25 cellular contexts compared by ENCODE assay signal in genomic region chr7:138916731-138917130, GRCh38.
DNase-seq lines count a peak whose midpoint lies in the region; ATAC-seq, FAIRE-seq and TF ChIP-seq lines count a peak whose summit lies in the region.
"Had no signal": no experiment of that assay in that cellular context is flagged by ENCODE, and none has a peak within 500 bp of the region (broad histone marks: within the 10 kb centered on the region; RNA-seq: fewer than 3 reads in every experiment).

No MANE protein-coding gene starts in this region.

- no peak overlapping the region for H3K23ac ChIP-seq in H1 (ENCODE audit: insufficient read length)

- no peak for TF ChIP-seq CTCF in GM23338 (conservative IDR thresholded peaks at IDR 0.05; ENCODE audit: low read depth in 2 of 2)
- no peak for TF ChIP-seq CTCF in PC-9 (conservative IDR thresholded peaks at IDR 0.05)
- TF ChIP-seq CTCF in H1 (IDR thresholded peaks at IDR 0.05; ENCODE audit: control extremely low read depth in 1 of 3, insufficient read depth in 1 of 3, low read depth in 1 of 3, low read length in 3 of 3) = no peak
- TF ChIP-seq CTCF in PC-3 (conservative IDR thresholded peaks at IDR 0.05; ENCODE audit: low read depth, low read length) = no peak

- H3K56ac ChIP-seq in H1 (replicated peaks; ENCODE audit: insufficient read length, low read depth, low read length) = no peak overlapping the region

- no peak overlapping the region for H4K5ac ChIP-seq in H1 (ENCODE audit: insufficient read length, low read depth, low read length)

- H3F3A ChIP-seq in GM23338 (replicated peaks; ENCODE audit: low read depth) (no peaks in the 10 kb centered on the region), PC-9 (ENCODE audit: insufficient read depth, low read depth) (no peaks in the 10 kb centered on the region), PC-3 (ENCODE audit: low read length, unreplicated experiment) (no peaks in the 10 kb centered on the region)

- H2BK15ac ChIP-seq in H1 (ENCODE audit: low read length) = no peak overlapping the region

- POLR2A ChIA-PET in PC-9 (lab: Charles Lee; ENCODE audit: unreplicated experiment) (no interaction called here), H1 (lab: Charles Lee; ENCODE audit: partially characterized antibody) (no interaction called here), PC-3 (lab: Charles Lee; ENCODE audit: unreplicated experiment) (no interaction called here)

- H3K4me2 ChIP-seq in GM23338 = no peak overlapping the region
- H3K4me2 ChIP-seq in PC-9 = no peak overlapping the region
- no peak overlapping the region for H3K4me2 ChIP-seq in H1 (ENCODE audit: insufficient read depth in 1 of 2, low read depth in 2 of 2, low read length in 2 of 2)
- H3K4me2 ChIP-seq in PC-3 (ENCODE audit: low read length) = no peak overlapping the region
- H3K4me2 ChIP-seq: A549; BLaER1 treated with 17β-estradiol and CSF1 and Interleukin-3, amounts not matched to agents 10 nM and 100 nM had no signal

- peaks cover 44% of the 10 kb centered on the region for H3K36me3 Mint-ChIP-seq in GM23338 (ENCODE audit: low read depth)
- H3K36me3 Mint-ChIP-seq: CD14-positive monocyte; CD8-positive, alpha-beta memory T cell had no signal

- H3K79me2 ChIP-seq in GM23338 (replicated peaks; ENCODE audit: insufficient read depth) = peaks cover 21% of the 10 kb centered on the region
- H3K79me2 ChIP-seq in PC-9 (ENCODE audit: low read depth) = no peaks in the 10 kb centered on the region
- no peaks in the 10 kb centered on the region for H3K79me2 ChIP-seq in H1 (ENCODE audit: control insufficient read depth in 1 of 2, insufficient read depth in 2 of 2, low read length in 2 of 2)
- H3K79me2 ChIP-seq in PC-3 (ENCODE audit: low read length) = peaks cover 43% of the 10 kb centered on the region

- H3K4me3 Mint-ChIP-seq in GM23338 = no peak overlapping the region
- H3K4me3 Mint-ChIP-seq: CD14-positive monocyte; CD4-positive, alpha-beta T cell; CD8-positive, alpha-beta memory T cell had no signal

- H3K9me3 Mint-ChIP-seq in GM23338 = peaks cover 4% of the 10 kb centered on the region; the same call in 1 of the 3 replicates
- H3K9me3 Mint-ChIP-seq: CD4-positive, alpha-beta T cell; CD8-positive, alpha-beta memory T cell had no signal

- no peak overlapping the region for H4K91ac ChIP-seq in H1 (replicated peaks; ENCODE audit: insufficient read length, low read length)

- TF ChIP-seq RAD21 in H1 (IDR thresholded peaks at IDR 0.05 in 1 of 2, conservative IDR thresholded peaks at IDR 0.05 in 1 of 2; ENCODE audit: low read depth in 2 of 2, low read length in 2 of 2) = no peak

- H3K4me3 ChIP-seq in GM23338 = no peak overlapping the region
- H3K4me3 ChIP-seq in PC-9 = no peak overlapping the region
- H3K4me3 ChIP-seq in H1 (ENCODE audit: extremely low read depth in 1 of 4, insufficient read depth in 2 of 4, low read depth in 3 of 4, low read length in 4 of 4) = no peak overlapping the region
- H3K4me3 ChIP-seq in PC-3 (ENCODE audit: low read length) = no peak overlapping the region
- H3K4me3 ChIP-seq: A549; BLaER1 treated with 17β-estradiol and CSF1 and Interleukin-3, amounts not matched to agents 10 nM and 100 nM; GM12878 had no signal

- no peak overlapping the region for H2BK12ac ChIP-seq in H1 (ENCODE audit: low read depth, low read length)

- peak overlapping the region; percentile 28; the same call in 1 of the 2 replicates for H2BK5ac ChIP-seq in H1 (ENCODE audit: low read depth, low read length)

- no peak overlapping the region for H2BK20ac ChIP-seq in H1 (ENCODE audit: low read length)

- H3K27ac ChIP-seq in GM23338 (ENCODE audit: low read depth) (no peak overlapping the region), PC-9 (no peak overlapping the region), H1 (ENCODE audit: low read depth, low read length) (no peak overlapping the region), PC-3 (ENCODE audit: low read length) (no peak overlapping the region)
- H3K27ac ChIP-seq: A549; BLaER1 treated with 17β-estradiol and CSF1 and Interleukin-3, amounts not matched to agents 10 nM and 100 nM had no signal

- no peak overlapping the region for H2BK120ac ChIP-seq in H1 (replicated peaks; ENCODE audit: low read depth, low read length)

- no peak overlapping the region for H2AK5ac ChIP-seq in H1 (ENCODE audit: low read depth, low read length)

- H3K23me2 ChIP-seq in H1 (ENCODE audit: low read depth, low read length) = no peaks in the 10 kb centered on the region; the same call in 1 of the 2 replicates

- H3K9ac ChIP-seq in H1 (replicated peaks in 1 of 4; ENCODE audit: extremely low read depth in 1 of 4, low read depth in 3 of 4, low read length in 3 of 4) = no peak overlapping the region
- no peak overlapping the region for H3K9ac ChIP-seq in PC-3 (ENCODE audit: low read length)
- H3K9ac ChIP-seq: BLaER1 treated with 17β-estradiol and CSF1 and Interleukin-3, amounts not matched to agents 10 nM and 100 nM had no signal

- DNase-seq in GM23338 (ENCODE audit: low spot score) (no peak), PC-9 (no peak), H1 (ENCODE audit: low read depth in 1 of 2, low spot score in 2 of 2) (peak in 1 of 2 experiments; percentile 32), PC-3 (no peak), NCI-H1092 (lab: John Stamatoyannopoulos, UW) (no peak)
- DNase-seq: 8988T; ACHN; AML-193; BE2C; CD4-positive, alpha-beta T cell; CD8-positive, alpha-beta memory T cell; DMS 273 treated with DMSO at 0.1 percent for 48 hours; DMS79; EL; GDM1; GOT3; H7 had no signal

- TF ChIP-seq EP300 in H1 (IDR thresholded peaks at IDR 0.05; ENCODE audit: borderline replicate concordance in 1 of 2, low read depth in 2 of 2, low read length in 2 of 2) = no peak

- no peak for TF ChIP-seq POLR2A in H1 (IDR thresholded peaks at IDR 0.05; ENCODE audit: control extremely low read depth in 1 of 2, low read depth in 2 of 2, low read length in 2 of 2)

- WGBS in H1 (ENCODE audit: extremely low coverage in 1 of 2, insufficient coverage in 1 of 2, insufficient read length in 1 of 2, insufficient replicate concordance in 2 of 2, low coverage in 1 of 2, low lambda C conversion rate in 2 of 2, missing lambda C conversion rate in 1 of 2), 2 experiments = 91% methylated on average over 17 of the region's 17 CpGs; no CpG with 5 or more reads in 1 of the 2 experiments

- peaks cover 3% of the 10 kb centered on the region; the same call in 1 of the 2 replicates for H3K79me1 ChIP-seq in H1 (ENCODE audit: low read depth, low read length)

- no peaks in the 10 kb centered on the region for H3K27me3 ChIP-seq in GM23338 (ENCODE audit: insufficient read depth)
- H3K27me3 ChIP-seq in PC-9 (ENCODE audit: insufficient read depth, low read depth) = no peaks in the 10 kb centered on the region
- H3K27me3 ChIP-seq in H1 (replicated peaks in 1 of 4; ENCODE audit: control insufficient read depth in 3 of 4, extremely low read depth in 1 of 4, insufficient read depth in 3 of 4, low read length in 3 of 4) = no peaks in the 10 kb centered on the region
- no peaks in the 10 kb centered on the region for H3K27me3 ChIP-seq in PC-3 (ENCODE audit: low read length)
- H3K27me3 ChIP-seq: BE2C; BLaER1 treated with 17β-estradiol and CSF1 and Interleukin-3, amounts not matched to agents 10 nM and 100 nM had no signal

- no peak overlapping the region for H2AFZ ChIP-seq in GM23338
- no peak overlapping the region for H2AFZ ChIP-seq in PC-9
- H2AFZ ChIP-seq in H1 (ENCODE audit: low read length) = no peak overlapping the region
- H2AFZ ChIP-seq in PC-3 (ENCODE audit: low read length) = no peak overlapping the region

- H3K27me3 Mint-ChIP-seq in GM23338 (ENCODE audit: insufficient read depth, low read depth, poor library complexity) = peaks cover 2% of the 10 kb centered on the region
- H3K27me3 Mint-ChIP-seq: CD4-positive, alpha-beta T cell had no signal

- H3K4ac ChIP-seq in H1 (replicated peaks; ENCODE audit: insufficient read length, low read depth, low read length) = no peak overlapping the region

- no peaks in the 10 kb centered on the region for H3K4me1 ChIP-seq in GM23338 (ENCODE audit: insufficient read depth)
- no peaks in the 10 kb centered on the region for H3K4me1 ChIP-seq in PC-9 (replicated peaks; ENCODE audit: insufficient read depth)
- H3K4me1 ChIP-seq in H1 (replicated peaks in 1 of 4; ENCODE audit: control insufficient read depth in 3 of 4, insufficient read depth in 4 of 4, low read length in 3 of 4) = peaks cover 0 to 4% (median 0%) of the 10 kb centered on the region in 4 experiments; a peak in 2 of 7 replicates
- peaks cover 19% of the 10 kb centered on the region for H3K4me1 ChIP-seq in PC-3 (ENCODE audit: insufficient read depth, low read length)
- H3K4me1 ChIP-seq: BE2C had no signal

- peaks cover 3% of the 10 kb centered on the region; the same call in 1 of the 2 replicates for H4K20me1 ChIP-seq in GM23338 (replicated peaks; ENCODE audit: insufficient read depth)
- no peaks in the 10 kb centered on the region for H4K20me1 ChIP-seq in PC-9 (ENCODE audit: insufficient read depth)
- peaks cover 0 to 3% of the 10 kb centered on the region in 2 experiments for H4K20me1 ChIP-seq in H1 (replicated peaks in 1 of 2; ENCODE audit: control insufficient read depth in 1 of 2, insufficient read depth in 2 of 2, low read length in 2 of 2)
- H4K20me1 ChIP-seq in PC-3 (ENCODE audit: low read length) = no peaks in the 10 kb centered on the region
- H4K20me1 ChIP-seq: BLaER1 treated with 17β-estradiol and CSF1 and Interleukin-3, amounts not matched to agents 10 nM and 100 nM had no signal

- peaks cover 8% of the 10 kb centered on the region; the same call in 1 of the 2 replicates for H3K36me3 ChIP-seq in GM23338 (ENCODE audit: insufficient read depth)
- no peaks in the 10 kb centered on the region for H3K36me3 ChIP-seq in PC-9 (ENCODE audit: low read depth)
- peaks cover 4 to 25% (median 18%) of the 10 kb centered on the region in 4 experiments; a peak in 6 of 8 replicates for H3K36me3 ChIP-seq in H1 (ENCODE audit: control insufficient read depth in 2 of 4, insufficient read depth in 4 of 4, low read length in 3 of 4)
- peaks cover 31% of the 10 kb centered on the region for H3K36me3 ChIP-seq in PC-3 (ENCODE audit: low read depth, low read length)

- H3K9me2 ChIP-seq in GM23338 (ENCODE audit: insufficient read depth) = no peaks in the 10 kb centered on the region
- H3K9me2 ChIP-seq in PC-9 (ENCODE audit: insufficient read depth) = no peaks in the 10 kb centered on the region
- H3K9me2 ChIP-seq in PC-3 (replicated peaks; ENCODE audit: low read length) = no peaks in the 10 kb centered on the region

- CTCF ChIA-PET in PC-9 (lab: Charles Lee) (no interaction called here), H1 (lab: Charles Lee; ENCODE audit: partially characterized antibody) (interaction anchor here (0.6 to 1.3 kb wide), 2 partner anchors 29 to 30 kb away, joined by 3 to 4 read pairs; no protein-coding TSS in a partner anchor), PC-3 (lab: Charles Lee) (no interaction called here)

- no peak for FAIRE-seq in H1 (lab: Jason Lieb, UNC)
- FAIRE-seq: A549, D721Med, GM12878, GM19239 had no signal

- H3K9me3 ChIP-seq in PC-9 (ENCODE audit: insufficient read depth, low read depth) (no peaks in the 10 kb centered on the region), H1 (ENCODE audit: insufficient read depth in 2 of 2, low read depth in 1 of 2, low read length in 1 of 2) (peaks cover 7 to 9% of the 10 kb centered on the region in 2 experiments), PC-3 (ENCODE audit: low read length) (no peaks in the 10 kb centered on the region)
- H3K9me3 ChIP-seq: A549, BE2C had no signal

- no peak for ATAC-seq in GM23338
- no peak for ATAC-seq in PC-3
- no peak for ATAC-seq in GM21825 (IDR thresholded peaks at IDR 0.05; ENCODE audit: unreplicated experiment)
- ATAC-seq: A549, GM12878, HCT116 had no signal

- BruUV-seq in PC-9 (replicated peaks; lab: Mats Ljungman, UMichigan) (TSS peak; percentile 25), PC-3 (replicated peaks; lab: Mats Ljungman, UMichigan) (no TSS peak)

- intact Hi-C loops in PC-9 (cut with micrococcal nuclease; ENCODE audit: unreplicated experiment) = no loop called here
- intact Hi-C loops in PC-3 (cut with micrococcal nuclease) = no loop called here

- peaks cover 11% of the 10 kb centered on the region for H3K4me1 Mint-ChIP-seq in GM23338

- no peak overlapping the region for H3K14ac ChIP-seq in H1 (ENCODE audit: insufficient read length)

- H3K18ac ChIP-seq in H1 (ENCODE audit: extremely low read depth, low read length) = no peak overlapping the region

- H3K27ac Mint-ChIP-seq in GM23338 = peak overlapping the region; percentile 43; the same call in 1 of the 2 replicates
- H3K27ac Mint-ChIP-seq: CD14-positive monocyte; CD4-positive, alpha-beta T cell; CD8-positive, alpha-beta memory T cell had no signal

- H4K8ac ChIP-seq in H1 (ENCODE audit: extremely low read depth, insufficient read depth, low read length) = no peak overlapping the region; the same call in 1 of the 2 replicates
